8 cellular contexts compared by ENCODE assay signal in genomic region chr6:118083711-118084110, GRCh38.
"Had no signal": no experiment of that assay in that cellular context is flagged by ENCODE, and none has a peak within 500 bp of the region (broad histone marks: within the 10 kb centered on the region; RNA-seq: fewer than 3 reads in every experiment).

No MANE protein-coding gene starts in this region.

- H3K27ac Mint-ChIP-seq: IgD-negative memory B cell had no signal

- H3K4me1 Mint-ChIP-seq: IgD-negative memory B cell had no signal

- H3K36me3 Mint-ChIP-seq: IgD-negative memory B cell had no signal

- H3K27ac ChIP-seq: HL-60, KMS-11 had no signal

- H3K4me3 Mint-ChIP-seq: IgD-negative memory B cell had no signal

- ATAC-seq: HepG2, K562 had no signal

- H3K4me3 ChIP-seq: K562 had no signal

- DNase-seq: IMR-90, KBM-7, KG1 had no signal
